Comparison of ENCODE assay signal across 9 cellular contexts in genomic region chr9:124853605-124854143, GRCh38. TPM values are rescaled to one million over a fixed set of nuclear protein-coding genes. Genes with fewer than 3 reads are reported as not detected.
DNase-seq lines count a peak whose midpoint lies in the region; ATAC-seq and TF ChIP-seq lines count a peak whose summit lies in the region.
"Had no signal": no experiment of that assay in that cellular context is flagged by ENCODE, and none has a peak within 500 bp of the region (broad histone marks: within the 10 kb centered on the region; RNA-seq: fewer than 3 reads in every experiment).

No MANE protein-coding gene starts in this region.

- H3K36me3 Mint-ChIP-seq in nephron (ENCODE audit: low read depth) = peaks cover 9% of the 10 kb centered on the region

- DNase-seq in BJ (ENCODE audit: low read depth) = no peak
- DNase-seq in Karpas-422 = peak; percentile 43
- DNase-seq in dorsolateral prefrontal cortex = no peak
- DNase-seq in NCI-H2107 (lab: John Stamatoyannopoulos, UW) = no peak
- DNase-seq in NCI-H1694 (lab: John Stamatoyannopoulos, UW) = no peak

- H3K36me3 ChIP-seq in BJ (ENCODE audit: control insufficient read depth, insufficient read depth, low read length) = peaks cover 18% of the 10 kb centered on the region
- H3K36me3 ChIP-seq in Karpas-422 (ENCODE audit: insufficient read depth, low read length) = peaks cover 7% of the 10 kb centered on the region; the same call in 1 of the 2 replicates

- H3K9ac ChIP-seq in Karpas-422 (ENCODE audit: low read length) = no peak overlapping the region

- H3K27me3 Mint-ChIP-seq in nephron (ENCODE audit: low read depth) = peaks cover 5% of the 10 kb centered on the region

- TF ChIP-seq CTCF in BJ (IDR thresholded peaks at IDR 0.05; ENCODE audit: insufficient read depth, low read depth, low read length) (no peak), dorsolateral prefrontal cortex (IDR thresholded peaks at IDR 0.05 in 54 of 56, conservative IDR thresholded peaks at IDR 0.05 in 2 of 56; ENCODE audit: low read depth in 1 of 56, partially characterized antibody in 56 of 56) (no peak), nephron (IDR thresholded peaks at IDR 0.05; ENCODE audit: unreplicated experiment in 3 of 3) (no peak)

- ATAC-seq in HG03457 (IDR thresholded peaks at IDR 0.05; ENCODE audit: unreplicated experiment) = no peak
- no peak for ATAC-seq in HG02840 (IDR thresholded peaks at IDR 0.05; ENCODE audit: low FRiP score, unreplicated experiment)

- H4K20me1 ChIP-seq in Karpas-422 (ENCODE audit: insufficient read depth, low read depth, low read length) = peaks cover 16% of the 10 kb centered on the region; the same call in 1 of the 2 replicates

- no peaks in the 10 kb centered on the region; the same call in 1 of the 2 replicates for H3K79me2 ChIP-seq in Karpas-422 (ENCODE audit: low read length)

- H2AFZ ChIP-seq in Karpas-422 (ENCODE audit: low read length) = no peak overlapping the region

- peak overlapping the region in 2 of 3 experiments; percentile 65 to 66 for H3K4me3 Mint-ChIP-seq in nephron

- H3K9me2 ChIP-seq in Karpas-422 (replicated peaks; ENCODE audit: insufficient read depth, low read length) = no peaks in the 10 kb centered on the region

- CTCF ChIA-PET in BJ (lab: Yijun Ruan, JAX) = interaction anchor here (0.6 to 36.1 kb wide), 28 partner anchors 9 to 531 kb away, joined by 3 to 1161 read pairs (median 7); partner anchors contain the start of genes ARPC5L, NR6A1, OLFML2A and RPL35

- no peaks in the 10 kb centered on the region for H3K9me3 Mint-ChIP-seq in nephron

- H3K27me3 ChIP-seq in BJ (ENCODE audit: control insufficient read depth, insufficient read depth, low read length) = peaks cover 3% of the 10 kb centered on the region; the same call in 1 of the 2 replicates
- no peaks in the 10 kb centered on the region for H3K27me3 ChIP-seq in Karpas-422 (ENCODE audit: low read length)
- no peaks in the 10 kb centered on the region for H3K27me3 ChIP-seq in dorsolateral prefrontal cortex
- H3K27me3 ChIP-seq: pancreas had no signal

- H3K9me3 ChIP-seq in Karpas-422 (ENCODE audit: low read length) = no peaks in the 10 kb centered on the region
- H3K9me3 ChIP-seq: pancreas had no signal

- H3K4me1 ChIP-seq in Karpas-422 (ENCODE audit: low read length) = peaks cover 9% of the 10 kb centered on the region

- peak overlapping the region; percentile 65 for H3K4me2 ChIP-seq in Karpas-422 (ENCODE audit: low read depth, low read length, poor library complexity, severe bottlenecking)

- H3K4me1 Mint-ChIP-seq in nephron = peaks cover 24% of the 10 kb centered on the region

- POLR2A ChIA-PET in BJ (lab: Charles Lee) = no interaction called here

- H3K27ac Mint-ChIP-seq in nephron = no peak overlapping the region

- intact Hi-C loops in dorsolateral prefrontal cortex (cut with DNase I) = loop anchor here (1.0 to 5.0 kb wide), 3 partner anchors 39 to 236 kb away; no protein-coding TSS in a partner anchor

- H3K4me3 ChIP-seq in BJ (ENCODE audit: low read depth, low read length) = peak overlapping the region; percentile 46
- H3K4me3 ChIP-seq in Karpas-422 (ENCODE audit: low read length) = peak overlapping the region; percentile 61; the same call in 1 of the 2 replicates
- H3K4me3 ChIP-seq in dorsolateral prefrontal cortex = peak overlapping the region in 58 of 59 donors; percentile 31 to 70 (median 53)

- H3K27ac ChIP-seq in Karpas-422 (ENCODE audit: low read length) (no peak overlapping the region), dorsolateral prefrontal cortex (peak overlapping the region in 45 of 59 donors; percentile 12 to 83 (median 58))
- H3K27ac ChIP-seq: pancreas had no signal

RNA-seq across cellular contexts. Expression of gene WDR38, which starts 0.4 kb away (rescaled TPM):
- polyA plus RNA-seq in BJ (2011; rRNA removed) = not detected in 2 replicates
- not detected in 2 replicates for polyA minus RNA-seq in BJ (2011; rRNA and poly(A)+ RNA removed)
- not detected in 2 replicates for total RNA-seq in Karpas-422 (2014; rRNA removed; shearing (Covaris generic); ENCODE audit: low replicate concordance)
- total RNA-seq in dorsolateral prefrontal cortex = 1 to 10 TPM in 1 of 120 experiments, under 1 TPM in 20, not detected in 99; 0.36 to 1.2 (median 0.64) TPM
- polyA plus RNA-seq: pancreas had no signal

RNA-seq across cellular contexts. Expression of gene RPL35, which starts 8.1 kb away (rescaled TPM):
- polyA plus RNA-seq in BJ (2011; rRNA removed) = 3,181 and 3,838 TPM in 2 replicates
- 177 and 325 TPM in 2 replicates for polyA minus RNA-seq in BJ (2011; rRNA and poly(A)+ RNA removed)
- 3,451 and 4,363 TPM in 2 replicates for total RNA-seq in Karpas-422 (2014; rRNA removed; shearing (Covaris generic); ENCODE audit: low replicate concordance)
- 100 to 1,000 TPM; 334 to 549 (median 424) TPM for total RNA-seq in dorsolateral prefrontal cortex

RNA-seq across cellular contexts. Expression of gene ARPC5L, which starts 8.3 kb away (rescaled TPM):
- polyA plus RNA-seq in BJ (2011; rRNA removed) = 34.0 and 41.0 TPM in 2 replicates
- 10.0 and 12.2 TPM in 2 replicates for polyA minus RNA-seq in BJ (2011; rRNA and poly(A)+ RNA removed)
- total RNA-seq in Karpas-422 (2014; rRNA removed; shearing (Covaris generic); ENCODE audit: low replicate concordance) = 56.8 and 124 TPM in 2 replicates
- 10 to 100 TPM; 25.7 to 85.1 (median 57.9) TPM for total RNA-seq in dorsolateral prefrontal cortex
